Comparison of ENCODE assay signal across 1 cellular context in genomic region chr6:3001773-3002293, GRCh38.
TF ChIP-seq lines count a peak whose summit lies in the region.

No MANE protein-coding gene starts in this region.

TF ChIP-seq in IMR-90, 13 proteins besides CTCF, POLR2A, EP300 and RAD21 (continued from another document):
- peak; percentile 39; the same call in 1 of the 2 replicates for TF ChIP-seq FOS (IDR thresholded peaks at IDR 0.05; ENCODE audit: low read depth, low read length)
- no peak for TF ChIP-seq RCOR1 (IDR thresholded peaks at IDR 0.05; ENCODE audit: insufficient replicate concordance, low read length)
- no peak for TF ChIP-seq MXI1 (IDR thresholded peaks at IDR 0.05; ENCODE audit: borderline replicate concordance, low read depth, low read length)
